Comparison of ENCODE assay signal across 8 cellular contexts in the genomic region with DNA sequence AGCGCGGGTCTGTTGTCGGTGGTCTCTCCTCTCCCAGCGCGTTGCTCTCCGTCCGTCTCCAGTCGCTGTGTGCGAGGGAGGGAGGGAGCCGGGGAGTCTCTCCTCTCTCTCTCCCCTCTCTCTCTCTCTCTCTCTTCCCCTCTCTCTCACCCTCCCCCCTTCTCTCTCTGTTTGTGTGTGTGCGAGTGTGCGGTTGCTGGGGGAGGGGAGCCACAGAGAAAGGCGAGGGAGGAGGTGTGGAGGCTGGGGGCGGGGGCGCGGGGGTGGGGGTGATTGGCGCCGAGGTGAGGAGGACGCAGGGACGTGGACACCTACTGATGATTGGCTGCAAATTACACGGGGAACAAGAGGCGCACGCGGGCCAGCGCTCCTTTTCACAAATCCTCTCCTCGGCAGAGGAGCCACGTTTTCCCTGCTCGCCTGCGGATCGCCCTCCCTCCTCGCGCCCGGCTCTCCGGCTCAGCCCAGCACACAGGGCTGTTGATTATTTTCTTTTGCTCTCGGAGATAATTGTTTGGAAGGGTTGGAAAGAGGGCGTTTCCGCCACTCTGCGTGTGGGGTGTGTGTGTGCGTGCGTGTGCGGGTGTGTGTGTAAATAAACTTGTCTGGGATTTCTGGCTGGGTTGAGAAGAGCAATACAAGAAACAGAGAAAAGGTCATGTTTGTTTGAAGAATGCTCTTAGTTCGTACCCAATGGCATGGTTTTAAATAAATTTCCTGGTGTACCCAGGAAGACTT. TPM values are rescaled to one million over a fixed set of nuclear protein-coding genes. Genes with fewer than 3 reads are reported as not detected.
DNase-seq lines count a peak whose midpoint lies in the region; ATAC-seq, FAIRE-seq and TF ChIP-seq lines count a peak whose summit lies in the region.

Gene CXXC4 (minus strand): TSS at position 73 of the 738 bp plus-strand sequence. CDS start 3,092 bp downstream, outside the sequence.

- ATAC-seq in activated B cell treated with CpG ODN at 0.5 μM for 24 hours (ENCODE audit: low read depth): peak; percentile 9
- ATAC-seq in GM18858 (IDR thresholded peaks at IDR 0.05; ENCODE audit: unreplicated experiment): no peak

- peaks cover 21% of the 10 kb centered on the region for H3K23me2 ChIP-seq in H9 (ENCODE audit: insufficient read length, low read depth, low read length, poor library complexity, severe bottlenecking)

- no peak within 1 kb of the TSS for H4K91ac ChIP-seq in H9 (ENCODE audit: insufficient read length, low read depth, low read length)

- peak within 1 kb of the TSS; percentile 98 for H3K4me2 ChIP-seq in H9 (ENCODE audit: insufficient read depth, insufficient read length, low read length)

- CTCF ChIA-PET in activated B cell treated with CpG ODN at 0.5 μM for 24 hours (lab: Charles Lee): no interaction called here

- H3K36me3 ChIP-seq in GM06990 (ENCODE audit: control insufficient read depth, insufficient read depth, low read length) (no peaks in the 10 kb centered on the region; the same call in 1 of the 2 replicates), esophagus squamous epithelium (no peaks in the 10 kb centered on the region), mucosa of stomach (ENCODE audit: control insufficient read depth, insufficient read depth, low read length) (no peaks in the 10 kb centered on the region)

- H3K9me3 ChIP-seq in H9 (ENCODE audit: control insufficient read depth, low read depth, low read length) (no peaks in the 10 kb centered on the region), esophagus squamous epithelium (no peaks in the 10 kb centered on the region), mucosa of stomach (ENCODE audit: control insufficient read depth, low read length) (no peaks in the 10 kb centered on the region)

- peak within 1 kb of the TSS; percentile 74 for H4K8ac ChIP-seq in H9 (replicated peaks; ENCODE audit: insufficient read length, low read depth, low read length)

- peak within 1 kb of the TSS; percentile 87 for H3K4me3 ChIP-seq in GM06990 (replicated peaks; ENCODE audit: low read depth, low read length)
- peak within 1 kb of the TSS; percentile 24 to 71 (median 53) for H3K4me3 ChIP-seq in esophagus squamous epithelium
- peak within 1 kb of the TSS; percentile 68 for H3K4me3 ChIP-seq in mucosa of stomach (ENCODE audit: low read length)

- peak within 1 kb of the TSS; percentile 69 for H2BK120ac ChIP-seq in H9 (ENCODE audit: low read depth, low read length, poor library complexity, severe bottlenecking)

- no peak within 1 kb of the TSS for H3K4ac ChIP-seq in H9 (ENCODE audit: low read depth, low read length)

- H3K9me3 Mint-ChIP-seq in H9 (no peaks in the 10 kb centered on the region), activated B cell treated with CpG ODN at 0.5 μM for 24 hours (no peaks in the 10 kb centered on the region)

- intact Hi-C loops in activated B cell treated with CpG ODN at 0.5 μM for 24 hours (cut with micrococcal nuclease) (loop anchor here (5.0 kb wide), 1 partner anchor 367 kb away; no protein-coding TSS in a partner anchor), esophagus squamous epithelium (cut with DNase I) (no loop called here)

- no peaks in the 10 kb centered on the region for H3K79me1 ChIP-seq in H9 (ENCODE audit: insufficient read depth, low read depth, low read length, poor library complexity, severe bottlenecking)

- TF ChIP-seq CTCF in GM06990 (IDR thresholded peaks at IDR 0.05; ENCODE audit: insufficient read depth, low read length, poor library complexity, severe bottlenecking): no peak
- TF ChIP-seq CTCF in H9 (conservative IDR thresholded peaks at IDR 0.05): no peak
- no peak for TF ChIP-seq CTCF in activated B cell treated with CpG ODN at 0.5 μM for 24 hours (IDR thresholded peaks at IDR 0.05)
- no peak for TF ChIP-seq CTCF in esophagus squamous epithelium (IDR thresholded peaks at IDR 0.05)

- H3K9ac ChIP-seq in H9 (ENCODE audit: extremely low read depth, insufficient read length, low read length): peak within 1 kb of the TSS; percentile 92
- peak within 1 kb of the TSS; percentile 62 for H3K9ac ChIP-seq in mucosa of stomach (ENCODE audit: low read length)

- no peak for TF ChIP-seq POLR2A in esophagus squamous epithelium (IDR thresholded peaks at IDR 0.05)

- FAIRE-seq in urothelium cell line (lab: Jason Lieb, UNC): peak; percentile 73

- no peak within 1 kb of the TSS for H3T11ph ChIP-seq in H9 (ENCODE audit: low read length)

- peak; percentile 85 for DNase-seq in GM06990 (ENCODE audit: extremely low read depth, insufficient read length)
- DNase-seq in H9: peak; percentile 87
- DNase-seq in NCI-H2081 treated with DMSO at 0.1 percent for 48 hours (lab: John Stamatoyannopoulos, UW): peak; percentile 62
- DNase-seq in activated B cell treated with CpG ODN at 0.5 μM for 24 hours: no peak
- DNase-seq in esophagus squamous epithelium (lab: John Stamatoyannopoulos, UW): no peak
- DNase-seq in urothelium cell line (ENCODE audit: low spot score): peak; percentile 78

- H3K4me1 Mint-ChIP-seq in H9: peaks cover 33 to 35% of the 10 kb centered on the region in 2 experiments
- peaks cover 31% of the 10 kb centered on the region for H3K4me1 Mint-ChIP-seq in activated B cell treated with CpG ODN at 0.5 μM for 24 hours

- peak within 1 kb of the TSS; percentile 10 for H2BK12ac ChIP-seq in H9 (ENCODE audit: insufficient read length, low read depth, low read length)

- H3K27ac ChIP-seq in H9 (ENCODE audit: insufficient read length, low read depth, low read length) (no peak within 1 kb of the TSS), esophagus squamous epithelium (peak within 1 kb of the TSS; percentile 40 to 76 (median 64))

- no CpG with 5 or more reads among the region's 42 CpGs for WGBS in H9 (ENCODE audit: extremely low coverage, insufficient read length, low lambda C conversion rate)
- 0 to 1% methylated on average over 17 to 30 of the region's 42 CpGs for WGBS in esophagus squamous epithelium, 2 donors

- H3K27me3 Mint-ChIP-seq in H9 (ENCODE audit: low read depth) (peaks cover 5% of the 10 kb centered on the region), activated B cell treated with CpG ODN at 0.5 μM for 24 hours (peaks cover 48% of the 10 kb centered on the region)

- no peak within 1 kb of the TSS for H2AK5ac ChIP-seq in H9 (ENCODE audit: insufficient read length, low read length)

- no peak within 1 kb of the TSS for H2BK15ac ChIP-seq in H9 (ENCODE audit: low read depth, low read length)

- peak within 1 kb of the TSS; percentile 83 for H3K18ac ChIP-seq in H9 (ENCODE audit: insufficient read length, low read depth, low read length)

- H2BK20ac ChIP-seq in H9 (ENCODE audit: low read depth, low read length, poor library complexity, severe bottlenecking): no peak within 1 kb of the TSS

- H3K56ac ChIP-seq in H9 (ENCODE audit: insufficient read length, low read depth, low read length): peak within 1 kb of the TSS; percentile 85

- no peaks in the 10 kb centered on the region for H4K20me1 ChIP-seq in H9 (ENCODE audit: control insufficient read depth, insufficient read depth, insufficient read length)

- H3K4me3 Mint-ChIP-seq in H9: peak within 1 kb of the TSS; percentile 83 to 95
- peak within 1 kb of the TSS; percentile 36 for H3K4me3 Mint-ChIP-seq in activated B cell treated with CpG ODN at 0.5 μM for 24 hours

- POLR2A ChIA-PET in activated B cell treated with CpG ODN at 0.5 μM for 24 hours (lab: Charles Lee): no interaction called here

- H2AFZ ChIP-seq in H9 (ENCODE audit: low read length): peak within 1 kb of the TSS; percentile 99

- H3K27me3 ChIP-seq in GM06990 (replicated peaks; ENCODE audit: control insufficient read depth, insufficient read depth, low read length): no peaks in the 10 kb centered on the region
- H3K27me3 ChIP-seq in H9 (ENCODE audit: insufficient read depth, low read length): no peaks in the 10 kb centered on the region
- H3K27me3 ChIP-seq in esophagus squamous epithelium: peaks cover 0 to 40% (median 0%) of the 10 kb centered on the region in 4 donors
- peaks cover 6% of the 10 kb centered on the region for H3K27me3 ChIP-seq in mucosa of stomach (ENCODE audit: control insufficient read depth, insufficient read depth, low read length)

- no peak within 1 kb of the TSS for H3K23ac ChIP-seq in H9 (ENCODE audit: insufficient read length, low read depth, low read length)

- H3K79me2 ChIP-seq in H9 (ENCODE audit: insufficient read depth, low read length): no peaks in the 10 kb centered on the region

- H3K4me1 ChIP-seq in H9 (ENCODE audit: insufficient read depth, low read length) (no peaks in the 10 kb centered on the region; the same call in 1 of the 2 replicates), esophagus squamous epithelium (peaks cover 0 to 45% (median 14%) of the 10 kb centered on the region in 3 donors), mucosa of stomach (ENCODE audit: control insufficient read depth, insufficient read depth, low read length) (peaks cover 7% of the 10 kb centered on the region)

- no peak within 1 kb of the TSS for H2BK5ac ChIP-seq in H9 (ENCODE audit: insufficient read length, low read length)

- H3K14ac ChIP-seq in H9 (ENCODE audit: insufficient read depth, low read length): peak within 1 kb of the TSS; percentile 95

- peak within 1 kb of the TSS; percentile 70 for H4K5ac ChIP-seq in H9 (ENCODE audit: insufficient read length, low read depth, low read length)

- H3K27ac Mint-ChIP-seq in H9 (peak within 1 kb of the TSS; percentile 87 to 94 (median 94)), activated B cell treated with CpG ODN at 0.5 μM for 24 hours (no peak within 1 kb of the TSS)

- H3K36me3 Mint-ChIP-seq in H9 (ENCODE audit: insufficient read depth in 1 of 3, low read depth in 3 of 3) (no peaks in the 10 kb centered on the region; a peak in 2 of 7 replicates), activated B cell treated with CpG ODN at 0.5 μM for 24 hours (ENCODE audit: low read depth) (no peaks in the 10 kb centered on the region)

RNA-seq across cellular contexts. Expression of gene CXXC4, which starts in this region (rescaled TPM):
- 4.2 TPM in 2 replicates for total RNA-seq in H9 (2021)
- not detected in 2 replicates for total RNA-seq in activated B cell treated with CpG ODN at 0.5 μM for 24 hours
- under 1 TPM in 1 of 4 donors, not detected in 3; 0.19 TPM for total RNA-seq in esophagus squamous epithelium

Comparison
In these comparisons a context has a peak if more than half of its experiments do, and no peak if none do; other contexts are left out.
1. Peak in ATAC-seq in activated B cell treated with CpG ODN at 0.5 μM for 24 hours; RNA of the gene not detected or under 1 TPM.
2. DNase-seq: peak in GM06990 (single experiment), H9 (single experiment), NCI-H2081 treated with DMSO at 0.1 percent for 48 hours (single experiment) and urothelium cell line (single experiment); none in activated B cell treated with CpG ODN at 0.5 μM for 24 hours (single experiment) and esophagus squamous epithelium (single experiment).
3. Peak in every context shown above with its lines, with median percentiles within 50 percentile points of each other: H3K4me3 ChIP-seq.